Comparison of ENCODE assay signal across 29 cellular contexts in the genomic region with DNA sequence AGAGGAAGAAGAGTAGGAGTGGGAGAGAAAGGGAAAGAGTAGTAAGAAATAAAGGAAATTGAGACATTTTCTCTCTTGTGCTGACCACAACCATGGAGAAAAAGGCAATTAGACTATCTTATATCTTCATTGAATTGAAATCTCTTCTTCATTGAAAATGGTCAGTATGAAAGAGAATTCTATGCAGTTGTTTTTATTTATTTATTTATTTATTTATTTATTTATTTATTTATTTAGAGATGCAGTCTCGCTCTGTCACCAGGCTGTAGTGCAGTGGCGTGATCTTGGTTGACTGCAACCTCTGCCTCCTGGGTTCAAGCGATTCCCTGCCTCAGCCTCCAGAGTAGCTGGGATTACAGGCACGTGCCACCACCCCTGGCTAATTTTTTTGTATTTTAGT.
"Had no signal": no experiment of that assay in that cellular context is flagged by ENCODE, and none has a peak within 500 bp of the region (broad histone marks: within the 10 kb centered on the region; RNA-seq: fewer than 3 reads in every experiment).

No MANE protein-coding gene starts in this region.

- H3K4me1 ChIP-seq: body of pancreas, lower lobe of right lung, right lobe of liver, tibial nerve had no signal

- H3K4me3 Mint-ChIP-seq: endodermal cell; immature natural killer cell; naive thymus-derived CD8-positive, alpha-beta T cell; stimulated activated effector memory CD8-positive, alpha-beta T cell treated with anti-CD3 and anti-CD28 coated beads, Interleukin-12 subunit alpha, Interleukin-12 subunit beta, amount 100 ng/mL, for 72 hours; stimulated activated naive CD8-positive, alpha-beta T cell treated with anti-CD3 and anti-CD28 coated beads, Interleukin-15, Interleukin-2, amounts not matched to agents 100 ng/mL and 50 ng/mL, for 24 hours had no signal

- H3K27ac ChIP-seq: body of pancreas, heart left ventricle, left lung, lower lobe of right lung, neutrophil, right lobe of liver, tibial nerve, VCaP had no signal

- H3K9me3 Mint-ChIP-seq: endodermal cell; immature natural killer cell; stimulated activated effector memory CD8-positive, alpha-beta T cell treated with anti-CD3 and anti-CD28 coated beads, Interleukin-12 subunit alpha, Interleukin-12 subunit beta, amount 100 ng/mL, for 72 hours; stimulated activated naive CD8-positive, alpha-beta T cell treated with anti-CD3 and anti-CD28 coated beads, Interleukin-15, Interleukin-2, amounts not matched to agents 100 ng/mL and 50 ng/mL, for 24 hours had no signal

- H3K27me3 Mint-ChIP-seq: progenitor cell of endocrine pancreas; stimulated activated naive CD8-positive, alpha-beta T cell treated with anti-CD3 and anti-CD28 coated beads, Interleukin-15, Interleukin-2, amounts not matched to agents 100 ng/mL and 50 ng/mL, for 24 hours had no signal

- H3K4me3 ChIP-seq: body of pancreas, heart left ventricle, left lung, lower lobe of right lung, right lobe of liver, tibial nerve had no signal

- H3K27me3 ChIP-seq: body of pancreas, heart left ventricle, left lung, neutrophil, right lobe of liver, tibial nerve had no signal

- ATAC-seq: body of pancreas; esophagus mucosa; heart left ventricle; left lung; lower lobe of right lung; naive thymus-derived CD8-positive, alpha-beta T cell; right lobe of liver; stimulated activated effector memory CD8-positive, alpha-beta T cell treated with anti-CD3 and anti-CD28 coated beads, Interleukin-12 subunit alpha, Interleukin-12 subunit beta, amount 100 ng/mL, for 72 hours had no signal

- DNase-seq: activated CD4-positive, alpha-beta T cell treated with anti-CD3 and anti-CD28 coated beads for 4 hours; activated CD4-positive, alpha-beta T cell treated with anti-CD3 and anti-CD28 coated beads, Interleukin-2, amount 50 U/mL, for 4 hours; activated CD8-positive, alpha-beta memory T cell treated with anti-CD3 and anti-CD28 coated beads, Interleukin-2, amount 50 U/mL, for 4 hours; activated gamma-delta T cell treated with Interleukin-2 at 50 U/mL for 16 hours; activated naive CD4-positive, alpha-beta T cell treated with anti-CD3 and anti-CD28 coated beads, Interleukin-2, amount 50 U/mL, for 16 hours; activated T-cell treated with anti-CD3 and anti-CD28 coated beads, Interleukin-2, amount 50 U/mL, for 1 hour; aorta; body of pancreas; cerebellar nuclear complex; endodermal cell; foreskin fibroblast; heart left ventricle; hypothalamus; immature natural killer cell; left lung; lower lobe of right lung; mesenchymal stem cell; naive thymus-derived CD8-positive, alpha-beta T cell; right lobe of liver; stimulated activated CD4-positive, alpha-beta T cell treated with anti-CD3 and anti-CD28 coated beads, Interleukin-12 subunit alpha, Interleukin-12 subunit beta, amount 100 ng/mL, for 4 hours; stimulated activated CD4-positive, alpha-beta T cell treated with anti-CD3 and anti-CD28 coated beads, Interleukin-4, amount 100 ng/mL, for 1 hour; T-helper 9 cell had no signal

- H3K27ac Mint-ChIP-seq: endodermal cell; immature natural killer cell; progenitor cell of endocrine pancreas; stimulated activated effector memory CD8-positive, alpha-beta T cell treated with anti-CD3 and anti-CD28 coated beads, Interleukin-12 subunit alpha, Interleukin-12 subunit beta, amount 100 ng/mL, for 72 hours; stimulated activated naive CD8-positive, alpha-beta T cell treated with anti-CD3 and anti-CD28 coated beads, Interleukin-15, Interleukin-2, amounts not matched to agents 100 ng/mL and 50 ng/mL, for 24 hours had no signal

- H3K36me3 ChIP-seq: heart left ventricle, left lung, lower lobe of right lung, neutrophil, right lobe of liver, tibial nerve had no signal

- H3K4me1 Mint-ChIP-seq: endodermal cell had no signal

- H3K36me3 Mint-ChIP-seq: naive thymus-derived CD8-positive, alpha-beta T cell; stimulated activated effector memory CD8-positive, alpha-beta T cell treated with anti-CD3 and anti-CD28 coated beads, Interleukin-12 subunit alpha, Interleukin-12 subunit beta, amount 100 ng/mL, for 72 hours had no signal

- H3K9me3 ChIP-seq: body of pancreas, heart left ventricle, left lung, lower lobe of right lung, neutrophil, right lobe of liver, tibial nerve had no signal
